ENCODE assay signal across 8 cellular contexts in the genomic region with DNA sequence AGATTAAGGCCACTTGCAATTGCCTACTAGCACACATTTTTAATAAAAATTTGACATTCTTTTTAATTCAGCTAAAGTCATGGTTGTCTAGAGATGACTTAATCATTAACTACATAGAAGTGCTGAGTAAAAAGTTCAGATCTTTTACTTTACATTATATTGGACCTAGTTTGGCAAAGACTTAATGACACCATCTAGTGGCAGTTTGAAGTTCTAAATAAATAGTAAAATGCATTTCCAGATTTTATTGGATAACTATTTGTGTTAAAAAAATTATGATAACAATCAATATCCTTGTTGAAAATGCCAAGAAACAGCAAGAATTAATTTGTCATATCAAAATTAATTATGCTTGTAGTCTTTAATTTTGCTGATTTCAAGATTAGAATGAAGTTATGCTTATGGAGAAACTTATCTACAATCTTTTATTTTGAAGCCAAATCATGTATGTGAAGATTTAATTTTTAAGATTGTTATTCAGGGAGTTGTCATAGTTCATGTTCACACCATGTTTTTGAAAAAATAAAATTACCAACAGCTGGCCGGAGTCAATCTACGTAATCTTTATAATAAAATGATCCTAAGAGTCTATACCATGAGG.
DNase-seq lines count a peak whose midpoint lies in the region; ATAC-seq, FAIRE-seq and TF ChIP-seq lines count a peak whose summit lies in the region.

No MANE protein-coding gene starts in this region.

- no peak overlapping the region for H3K27ac Mint-ChIP-seq in Caco-2 (ENCODE audit: unreplicated experiment)
- no peak overlapping the region for H3K27ac Mint-ChIP-seq in stimulated activated memory B cell treated with anti-CD40 and anti-IgM and Interleukin-4, amounts not matched to agents 10 μg/mL and 1 μg/mL and 100 μg/mL, for 72 hours
- no peak overlapping the region for H3K27ac Mint-ChIP-seq in activated T-helper 1 cell treated with anti-CD3 and anti-CD28 coated beads, Interleukin-12 subunit alpha, Interleukin-12 subunit beta, Interleukin-2, Interleukin-4 antibody, amounts not matched to agents 30 ng/mL and 10 ng/mL and 1 ng/mL, durations not matched to agents 14 hours and 24 hours and 36 hours

- H4K20me1 ChIP-seq in SU-DHL-6 (ENCODE audit: low read depth, low read length) (no peaks in the 10 kb centered on the region), keratinocyte (ENCODE audit: control insufficient read depth, extremely low read depth, insufficient read depth, low read length) (no peaks in the 10 kb centered on the region)

- no peak overlapping the region for H3K4me2 ChIP-seq in SU-DHL-6 (ENCODE audit: low read depth, low read length, poor library complexity, severe bottlenecking)
- no peak overlapping the region for H3K4me2 ChIP-seq in keratinocyte (ENCODE audit: control insufficient read depth, extremely low read depth, insufficient read depth, low read depth, low read length)

- H3K36me3 ChIP-seq in Caco-2 (ENCODE audit: control insufficient read depth, insufficient read depth, low read length) = no peaks in the 10 kb centered on the region
- H3K36me3 ChIP-seq in HEK293 (ENCODE audit: control insufficient read depth in 2 of 2, insufficient read depth in 1 of 2, low read length in 2 of 2) = no peaks in the 10 kb centered on the region
- H3K36me3 ChIP-seq in SU-DHL-6 (ENCODE audit: low read length) = no peaks in the 10 kb centered on the region
- H3K36me3 ChIP-seq in keratinocyte (ENCODE audit: control insufficient read depth in 2 of 2, extremely low read depth in 1 of 2, insufficient read depth in 2 of 2, low read length in 2 of 2) = no peaks in the 10 kb centered on the region

- no peaks in the 10 kb centered on the region; the same call in 1 of the 2 replicates for H3F3A ChIP-seq in SU-DHL-6 (ENCODE audit: insufficient read depth)

- H3K9me1 ChIP-seq in keratinocyte (ENCODE audit: control insufficient read depth, extremely low read depth, insufficient read depth, low read length) = no peaks in the 10 kb centered on the region

- ATAC-seq in stimulated activated memory B cell treated with anti-CD40 and anti-IgM and Interleukin-4, amounts not matched to agents 10 μg/mL and 1 μg/mL and 100 μg/mL, for 72 hours = no peak

- H3K9me2 ChIP-seq in SU-DHL-6 (replicated peaks; ENCODE audit: insufficient read depth, low read length) = no peaks in the 10 kb centered on the region

- no peak overlapping the region for H3K9ac ChIP-seq in SU-DHL-6 (ENCODE audit: low read length)
- H3K9ac ChIP-seq in keratinocyte (ENCODE audit: control insufficient read depth, extremely low read depth, insufficient read depth, low read length) = no peak overlapping the region

- intact Hi-C loops in Caco-2 (cut with micrococcal nuclease; ENCODE audit: unreplicated experiment) = loop anchor here (5.0 to 10.0 kb wide), 2 partner anchors 105 to 997 kb away; no protein-coding TSS in a partner anchor
- intact Hi-C loops in activated T-helper 1 cell treated with anti-CD3 and anti-CD28 coated beads, Interleukin-12 subunit alpha, Interleukin-12 subunit beta, Interleukin-2, Interleukin-4 antibody, amounts not matched to agents 30 ng/mL and 10 ng/mL and 1 ng/mL, durations not matched to agents 14 hours and 24 hours and 36 hours (cut with micrococcal nuclease) = loop anchor here (1.0 to 5.0 kb wide), 3 partner anchors 798 to 957 kb away; no protein-coding TSS in a partner anchor

- CTCF ChIA-PET in Caco-2 (lab: Charles Lee) (no interaction called here), HEK293 (lab: Yijun Ruan, JAX) (interaction anchor here (0.5 to 1.6 kb wide), 9 partner anchors 117 to 837 kb away, joined by 3 to 5 read pairs (median 3); no protein-coding TSS in a partner anchor)

- H3K27me3 Mint-ChIP-seq in Caco-2 (ENCODE audit: insufficient read depth, unreplicated experiment) = peaks cover 3% of the 10 kb centered on the region
- H3K27me3 Mint-ChIP-seq in stimulated activated memory B cell treated with anti-CD40 and anti-IgM and Interleukin-4, amounts not matched to agents 10 μg/mL and 1 μg/mL and 100 μg/mL, for 72 hours = no peaks in the 10 kb centered on the region
- peaks cover 2% of the 10 kb centered on the region for H3K27me3 Mint-ChIP-seq in activated T-helper 1 cell treated with anti-CD3 and anti-CD28 coated beads, Interleukin-12 subunit alpha, Interleukin-12 subunit beta, Interleukin-2, Interleukin-4 antibody, amounts not matched to agents 30 ng/mL and 10 ng/mL and 1 ng/mL, durations not matched to agents 14 hours and 24 hours and 36 hours (ENCODE audit: insufficient read depth)

- H3K9me3 ChIP-seq in Caco-2 = no peaks in the 10 kb centered on the region
- no peaks in the 10 kb centered on the region for H3K9me3 ChIP-seq in HEK293 (ENCODE audit: control insufficient read depth, insufficient read depth, low read depth, low read length)
- no peaks in the 10 kb centered on the region for H3K9me3 ChIP-seq in SU-DHL-6 (ENCODE audit: insufficient read depth, low read length)
- no peaks in the 10 kb centered on the region for H3K9me3 ChIP-seq in keratinocyte (ENCODE audit: control insufficient read depth, low read depth, low read length)

- H3K36me3 Mint-ChIP-seq in Caco-2 (ENCODE audit: insufficient read depth, unreplicated experiment) = no peaks in the 10 kb centered on the region
- no peaks in the 10 kb centered on the region for H3K36me3 Mint-ChIP-seq in stimulated activated memory B cell treated with anti-CD40 and anti-IgM and Interleukin-4, amounts not matched to agents 10 μg/mL and 1 μg/mL and 100 μg/mL, for 72 hours
- no peaks in the 10 kb centered on the region for H3K36me3 Mint-ChIP-seq in activated T-helper 1 cell treated with anti-CD3 and anti-CD28 coated beads, Interleukin-12 subunit alpha, Interleukin-12 subunit beta, Interleukin-2, Interleukin-4 antibody, amounts not matched to agents 30 ng/mL and 10 ng/mL and 1 ng/mL, durations not matched to agents 14 hours and 24 hours and 36 hours (ENCODE audit: low read depth)

- no TSS peak for BruUV-seq in Caco-2 (replicated peaks; lab: Mats Ljungman, UMichigan)

- FAIRE-seq in keratinocyte (lab: Jason Lieb, UNC) = no peak

- H3K4me3 Mint-ChIP-seq in Caco-2 (ENCODE audit: unreplicated experiment) = no peak overlapping the region
- no peak overlapping the region for H3K4me3 Mint-ChIP-seq in stimulated activated memory B cell treated with anti-CD40 and anti-IgM and Interleukin-4, amounts not matched to agents 10 μg/mL and 1 μg/mL and 100 μg/mL, for 72 hours
- no peak overlapping the region for H3K4me3 Mint-ChIP-seq in activated T-helper 1 cell treated with anti-CD3 and anti-CD28 coated beads, Interleukin-12 subunit alpha, Interleukin-12 subunit beta, Interleukin-2, Interleukin-4 antibody, amounts not matched to agents 30 ng/mL and 10 ng/mL and 1 ng/mL, durations not matched to agents 14 hours and 24 hours and 36 hours

- H3K4me1 Mint-ChIP-seq in Caco-2 (ENCODE audit: low read depth, unreplicated experiment) = no peaks in the 10 kb centered on the region
- no peaks in the 10 kb centered on the region for H3K4me1 Mint-ChIP-seq in stimulated activated memory B cell treated with anti-CD40 and anti-IgM and Interleukin-4, amounts not matched to agents 10 μg/mL and 1 μg/mL and 100 μg/mL, for 72 hours
- no peaks in the 10 kb centered on the region for H3K4me1 Mint-ChIP-seq in activated T-helper 1 cell treated with anti-CD3 and anti-CD28 coated beads, Interleukin-12 subunit alpha, Interleukin-12 subunit beta, Interleukin-2, Interleukin-4 antibody, amounts not matched to agents 30 ng/mL and 10 ng/mL and 1 ng/mL, durations not matched to agents 14 hours and 24 hours and 36 hours (ENCODE audit: low read depth)

- H3K9me3 Mint-ChIP-seq in Caco-2 (ENCODE audit: unreplicated experiment) = no peaks in the 10 kb centered on the region
- no peaks in the 10 kb centered on the region for H3K9me3 Mint-ChIP-seq in stimulated activated memory B cell treated with anti-CD40 and anti-IgM and Interleukin-4, amounts not matched to agents 10 μg/mL and 1 μg/mL and 100 μg/mL, for 72 hours
- no peaks in the 10 kb centered on the region for H3K9me3 Mint-ChIP-seq in activated T-helper 1 cell treated with anti-CD3 and anti-CD28 coated beads, Interleukin-12 subunit alpha, Interleukin-12 subunit beta, Interleukin-2, Interleukin-4 antibody, amounts not matched to agents 30 ng/mL and 10 ng/mL and 1 ng/mL, durations not matched to agents 14 hours and 24 hours and 36 hours

- POLR2A ChIA-PET in Caco-2 (lab: Charles Lee) (no interaction called here), HEK293 (lab: Yijun Ruan, JAX) (no interaction called here)

- dilution Hi-C loops in keratinocyte (cut with MboI; ENCODE audit: extremely low pct_ligation_motif_present, low sequenced_read_pairs) = no loop called here

- H3K4me3 ChIP-seq in Caco-2 (ENCODE audit: low read depth, low read length) (no peak overlapping the region), HEK293 (ENCODE audit: low read depth, low read length) (no peak overlapping the region), SU-DHL-6 (ENCODE audit: insufficient read depth, low read length, poor library complexity, severe bottlenecking) (no peak overlapping the region), keratinocyte (ENCODE audit: control insufficient read depth in 2 of 3, extremely low read depth in 1 of 3, insufficient read depth in 2 of 3, low read depth in 1 of 3, low read length in 3 of 3) (no peak overlapping the region)

- TF ChIP-seq CTCF in Caco-2 (IDR thresholded peaks at IDR 0.05; ENCODE audit: insufficient read depth in 1 of 2, low read depth in 1 of 2, low read length in 1 of 2, severe bottlenecking in 1 of 2, unreplicated experiment in 1 of 2) = peak; percentile 17 to 25
- TF ChIP-seq CTCF in HEK293 (tag by site-specific recombination; IDR thresholded peaks at IDR 0.05) = no peak
- peak; percentile 27 for TF ChIP-seq CTCF in SU-DHL-6 (IDR thresholded peaks at IDR 0.05; ENCODE audit: insufficient read depth, low read length, poor library complexity, severe bottlenecking)
- TF ChIP-seq CTCF in keratinocyte (optimal IDR thresholded peaks at IDR 0.05 in 1 of 3, IDR thresholded peaks at IDR 0.05 in 1 of 3, conservative IDR thresholded peaks at IDR 0.05 in 1 of 3; ENCODE audit: extremely low read depth in 1 of 3, insufficient read depth in 2 of 3, low read length in 3 of 3) = peak in 2 of 3 experiments; percentile 17 to 24

- no peak overlapping the region for H3K27ac ChIP-seq in HEK293 (ENCODE audit: extremely low read depth, low read depth, low read length)
- H3K27ac ChIP-seq in SU-DHL-6 (ENCODE audit: low read depth, low read length) = no peak overlapping the region
- no peak overlapping the region for H3K27ac ChIP-seq in keratinocyte (ENCODE audit: control insufficient read depth, insufficient read depth, low read length)

- H3K4me1 ChIP-seq in Caco-2 (no peaks in the 10 kb centered on the region), HEK293 (ENCODE audit: control insufficient read depth, insufficient read depth, low read length) (peaks cover 9% of the 10 kb centered on the region), keratinocyte (ENCODE audit: control insufficient read depth, extremely low read depth, insufficient read depth, low read length) (no peaks in the 10 kb centered on the region)

- H3K79me2 ChIP-seq in SU-DHL-6 (ENCODE audit: insufficient read depth, low read length) (no peaks in the 10 kb centered on the region), keratinocyte (ENCODE audit: control insufficient read depth, insufficient read depth, low read length) (no peaks in the 10 kb centered on the region)

- H3K27me3 ChIP-seq in Caco-2 (replicated peaks; ENCODE audit: control insufficient read depth, insufficient read depth, low read length) (no peaks in the 10 kb centered on the region), SU-DHL-6 (ENCODE audit: low read length) (no peaks in the 10 kb centered on the region), keratinocyte (ENCODE audit: control insufficient read depth, extremely low read depth, insufficient read depth, low read length) (peaks cover 3% of the 10 kb centered on the region)

- H2AFZ ChIP-seq in SU-DHL-6 (ENCODE audit: low read depth, low read length, severe bottlenecking) = no peak overlapping the region
- no peak overlapping the region for H2AFZ ChIP-seq in keratinocyte (ENCODE audit: control insufficient read depth, low read length)

- DNase-seq in Caco-2 (no peak), keratinocyte (ENCODE audit: low read depth, low spot score) (peak; percentile 5), KG1 (lab: John Stamatoyannopoulos, UW) (no peak)
- no peak for DNase-seq in effector CD8-positive, alpha-beta T cell (lab: John Stamatoyannopoulos, UW)
- DNase-seq in activated T-helper 1 cell treated with anti-CD3 and anti-CD28 coated beads, Interleukin-12 subunit alpha, Interleukin-12 subunit beta, Interleukin-2, Interleukin-4 antibody, amounts not matched to agents 30 ng/mL and 10 ng/mL and 1 ng/mL, durations not matched to agents 14 hours and 24 hours and 36 hours (ENCODE audit: low spot score) = no peak
